ENCODE assay signal across 8 cellular contexts in genomic region chr4:159206427-159206871, GRCh38.
DNase-seq lines count a peak whose midpoint lies in the region; ATAC-seq and TF ChIP-seq lines count a peak whose summit lies in the region.

No MANE protein-coding gene starts in this region.

- no peak overlapping the region for H3K4me3 ChIP-seq in GM12864 (ENCODE audit: low read depth, low read length)

- DNase-seq in GM12864 (ENCODE audit: low read depth) (peak; percentile 80), M059J (ENCODE audit: low read depth) (peak; percentile 50), hepatic stellate cell (ENCODE audit: low spot score) (peak; percentile 37), pons (ENCODE audit: low spot score) (no peak), SIG-M5 (lab: John Stamatoyannopoulos, UW) (no peak), NCI-H524 treated with DMSO at 0.1 percent for 48 hours (lab: John Stamatoyannopoulos, UW) (no peak), Right ventricle myocardium inferior (ENCODE audit: missing footprints) (no peak)

- TF ChIP-seq CTCF in GM12864 (IDR thresholded peaks at IDR 0.05; ENCODE audit: low read depth, low read length, missing control alignments), result no peak

- intact Hi-C loops in Right ventricle myocardium inferior (cut with DNase I), result no loop called here

- ATAC-seq in GM21528 (IDR thresholded peaks at IDR 0.05; ENCODE audit: low FRiP score, unreplicated experiment) (peak; percentile 89), Right ventricle myocardium inferior (no peak)

Comparison
In these comparisons a context has a peak if more than half of its experiments do, and no peak if none do; other contexts are left out.
1. DNase-seq: peak in GM12864 (single experiment), M059J (single experiment) and hepatic stellate cell (single experiment); none in pons (single experiment), SIG-M5 (single experiment), NCI-H524 treated with DMSO at 0.1 percent for 48 hours (single experiment) and Right ventricle myocardium inferior (single experiment).